17 cellular contexts compared by ENCODE assay signal in genomic region chr16:30046178-30046577, GRCh38. TPM values are rescaled to one million over a fixed set of nuclear protein-coding genes. Genes with fewer than 3 reads are reported as not detected.
DNase-seq lines count a peak whose midpoint lies in the region; ATAC-seq, FAIRE-seq and TF ChIP-seq lines count a peak whose summit lies in the region.
"Had no signal": no experiment of that assay in that cellular context is flagged by ENCODE, and none has a peak within 500 bp of the region (broad histone marks: within the 10 kb centered on the region; RNA-seq: fewer than 3 reads in every experiment).

No MANE protein-coding gene starts in this region.

- TF ChIP-seq CTCF in activated CD8-positive, alpha-beta T cell treated with anti-CD3 and anti-CD28 coated beads for 36 hours (IDR thresholded peaks at IDR 0.05), result no peak
- TF ChIP-seq CTCF in HCT116 (IDR thresholded peaks at IDR 0.05 in 2 of 3, conservative IDR thresholded peaks at IDR 0.05 in 1 of 3; ENCODE audit: borderline replicate concordance in 1 of 3, insufficient read depth in 1 of 3, low read depth in 2 of 3, low read length in 2 of 3), result no peak
- TF ChIP-seq CTCF in bronchial epithelial cell (IDR thresholded peaks at IDR 0.05; ENCODE audit: insufficient read depth, low read length, severe bottlenecking), result no peak

- H3K9me3 ChIP-seq in HCT116 (ENCODE audit: control insufficient read depth in 1 of 2, insufficient read depth in 1 of 2, low read depth in 1 of 2, low read length in 2 of 2), result no peaks in the 10 kb centered on the region
- H3K9me3 ChIP-seq: BLaER1 had no signal

- H3K4me2 ChIP-seq in HCT116 (ENCODE audit: low read length), result peak overlapping the region; percentile 35; the same call in 1 of the 2 replicates
- H3K4me2 ChIP-seq: BLaER1 had no signal

- POLR2A ChIA-PET in activated CD8-positive, alpha-beta T cell treated with anti-CD3 and anti-CD28 coated beads, Interleukin-2, amount 10 ng/mL, durations not matched to agents 7 days and 5 days (lab: Charles Lee), result no interaction called here
- POLR2A ChIA-PET in activated CD8-positive, alpha-beta T cell treated with anti-CD3 and anti-CD28 coated beads for 36 hours (lab: Charles Lee), result interaction anchor here (0.6 to 1.3 kb wide), 2 partner anchors 28 to 50 kb away, joined by 3 read pairs; partner anchors contain the start of gene INO80E
- POLR2A ChIA-PET in HCT116 (lab: Charles Lee), result no interaction called here

- no peaks in the 10 kb centered on the region for H3K79me2 ChIP-seq in HCT116 (ENCODE audit: insufficient read depth, low read length)

- RAD21 ChIA-PET in HCT116 (lab: Charles Lee; ENCODE audit: low non-redundant PET in 1 of 2, low total read pairs in 2 of 2, uncharacterized antibody in 2 of 2, unreplicated experiment in 2 of 2), result no interaction called here

- CTCF ChIA-PET in activated CD8-positive, alpha-beta T cell treated with anti-CD3 and anti-CD28 coated beads, Interleukin-2, amount 10 ng/mL, durations not matched to agents 7 days and 5 days (lab: Charles Lee), result interaction anchor here (1.2 kb wide), 1 partner anchor 45 kb away, joined by 3 read pairs; the partner anchor contains the start of gene TBX6
- CTCF ChIA-PET in activated CD8-positive, alpha-beta T cell treated with anti-CD3 and anti-CD28 coated beads for 36 hours (lab: Charles Lee), result interaction anchor here (0.8 kb wide), 1 partner anchor 9 kb away, joined by 3 read pairs; no protein-coding TSS in a partner anchor
- CTCF ChIA-PET in HCT116 (lab: Charles Lee), result no interaction called here

- peaks cover 8 to 18% of the 10 kb centered on the region in 2 experiments; a peak in 3 of 4 replicates for H3K4me1 ChIP-seq in HCT116 (ENCODE audit: control insufficient read depth in 1 of 2, insufficient read depth in 2 of 2, low read length in 2 of 2)

- no peaks in the 10 kb centered on the region for H3K4me1 Mint-ChIP-seq in activated CD8-positive, alpha-beta T cell treated with anti-CD3 and anti-CD28 coated beads, Interleukin-2, amount 10 ng/mL, durations not matched to agents 7 days and 5 days (ENCODE audit: low read depth)
- H3K4me1 Mint-ChIP-seq in activated CD8-positive, alpha-beta T cell treated with anti-CD3 and anti-CD28 coated beads for 36 hours (ENCODE audit: low read depth), result no peaks in the 10 kb centered on the region

- TF ChIP-seq RAD21 in HCT116 (IDR thresholded peaks at IDR 0.05; ENCODE audit: low read depth), result no peak

- H3K27ac ChIP-seq in HCT116 (ENCODE audit: low read depth, low read length), result no peak overlapping the region
- H3K27ac ChIP-seq: 22Rv1, BLaER1 had no signal

- no peaks in the 10 kb centered on the region for H3K9me2 ChIP-seq in HCT116 (ENCODE audit: insufficient read depth)

- no peaks in the 10 kb centered on the region for H4K20me1 ChIP-seq in HCT116 (ENCODE audit: insufficient read depth)
- H4K20me1 ChIP-seq: BLaER1 had no signal

- H3K9ac ChIP-seq in HCT116 (ENCODE audit: low read length), result no peak overlapping the region
- H3K9ac ChIP-seq: BLaER1 had no signal

- H3K27me3 ChIP-seq in HCT116 (ENCODE audit: insufficient read depth, low read length), result no peaks in the 10 kb centered on the region
- no peaks in the 10 kb centered on the region for H3K27me3 ChIP-seq in bronchial epithelial cell (ENCODE audit: control insufficient read depth, insufficient read depth, low read length)
- H3K27me3 ChIP-seq: BLaER1 had no signal

- H2AFZ ChIP-seq in HCT116 (ENCODE audit: low read depth, low read length, poor library complexity, severe bottlenecking), result no peak overlapping the region

- H3K27me3 Mint-ChIP-seq in activated CD8-positive, alpha-beta T cell treated with anti-CD3 and anti-CD28 coated beads, Interleukin-2, amount 10 ng/mL, durations not matched to agents 7 days and 5 days (ENCODE audit: low read depth), result peaks cover 13% of the 10 kb centered on the region
- H3K27me3 Mint-ChIP-seq in activated CD8-positive, alpha-beta T cell treated with anti-CD3 and anti-CD28 coated beads for 36 hours, result no peaks in the 10 kb centered on the region

- no peaks in the 10 kb centered on the region for H3K9me3 Mint-ChIP-seq in activated CD8-positive, alpha-beta T cell treated with anti-CD3 and anti-CD28 coated beads, Interleukin-2, amount 10 ng/mL, durations not matched to agents 7 days and 5 days (ENCODE audit: insufficient read depth)
- no peaks in the 10 kb centered on the region for H3K9me3 Mint-ChIP-seq in activated CD8-positive, alpha-beta T cell treated with anti-CD3 and anti-CD28 coated beads for 36 hours
- H3K9me3 Mint-ChIP-seq: CD8-positive, alpha-beta memory T cell had no signal

- H3K4me3 ChIP-seq in HCT116 (replicated peaks in 1 of 2; ENCODE audit: low read depth in 1 of 2, low read length in 2 of 2) (no peak overlapping the region), bronchial epithelial cell (ENCODE audit: low read depth, low read length) (no peak overlapping the region)
- H3K4me3 ChIP-seq: BLaER1, GM12878 had no signal

- H3K36me3 ChIP-seq in HCT116 (ENCODE audit: control insufficient read depth in 1 of 2, insufficient read depth in 2 of 2, low read length in 2 of 2), result no peaks in the 10 kb centered on the region
- H3K36me3 ChIP-seq in bronchial epithelial cell (ENCODE audit: control insufficient read depth, insufficient read depth, low read length), result no peaks in the 10 kb centered on the region
- H3K36me3 ChIP-seq: BLaER1 had no signal

- DNase-seq in DMS53 (lab: John Stamatoyannopoulos, UW), result peak; percentile 23
- DNase-seq in DMS53 treated with DMSO at 0.1 percent for 48 hours (lab: John Stamatoyannopoulos, UW; ENCODE audit: unreplicated experiment), result no peak
- DNase-seq in activated CD8-positive, alpha-beta T cell treated with anti-CD3 and anti-CD28 coated beads, Interleukin-2, amount 10 ng/mL, durations not matched to agents 7 days and 5 days, result no peak
- DNase-seq in activated CD8-positive, alpha-beta T cell treated with anti-CD3 and anti-CD28 coated beads for 36 hours, result no peak
- no peak for DNase-seq in HCT116 (ENCODE audit: low read depth, low spot score)
- DNase-seq in bronchial epithelial cell (ENCODE audit: low read depth), result peak; percentile 39
- DNase-seq in NCI-H345 treated with DMSO at 0.1 percent for 48 hours (lab: John Stamatoyannopoulos, UW; ENCODE audit: unreplicated experiment), result no peak
- DNase-seq in HTR-8/SVneo (ENCODE audit: insufficient read length, low spot score), result no peak
- DNase-seq: AML-193; CD8-positive, alpha-beta memory T cell; DMS79 had no signal

- no peak overlapping the region for H3K4me3 Mint-ChIP-seq in activated CD8-positive, alpha-beta T cell treated with anti-CD3 and anti-CD28 coated beads, Interleukin-2, amount 10 ng/mL, durations not matched to agents 7 days and 5 days
- H3K4me3 Mint-ChIP-seq in activated CD8-positive, alpha-beta T cell treated with anti-CD3 and anti-CD28 coated beads for 36 hours, result no peak overlapping the region

- FAIRE-seq in bronchial epithelial cell (lab: Jason Lieb, UNC) (no peak), HTR-8/SVneo (lab: Jason Lieb, UNC) (no peak)
- FAIRE-seq: GM18507, H54 had no signal

- no peak overlapping the region for H3K27ac Mint-ChIP-seq in activated CD8-positive, alpha-beta T cell treated with anti-CD3 and anti-CD28 coated beads, Interleukin-2, amount 10 ng/mL, durations not matched to agents 7 days and 5 days
- no peak overlapping the region for H3K27ac Mint-ChIP-seq in activated CD8-positive, alpha-beta T cell treated with anti-CD3 and anti-CD28 coated beads for 36 hours

- BruUV-seq in HCT116 (replicated peaks; lab: Mats Ljungman, UMichigan), result no TSS peak

- no peak for TF ChIP-seq POLR2A in HCT116 (IDR thresholded peaks at IDR 0.05; ENCODE audit: borderline replicate concordance, extremely low read depth, insufficient read depth, insufficient read length)

- H3K36me3 Mint-ChIP-seq in activated CD8-positive, alpha-beta T cell treated with anti-CD3 and anti-CD28 coated beads, Interleukin-2, amount 10 ng/mL, durations not matched to agents 7 days and 5 days (ENCODE audit: low read depth), result no peaks in the 10 kb centered on the region
- H3K36me3 Mint-ChIP-seq in activated CD8-positive, alpha-beta T cell treated with anti-CD3 and anti-CD28 coated beads for 36 hours (ENCODE audit: low read depth), result no peaks in the 10 kb centered on the region
- H3K36me3 Mint-ChIP-seq: CD8-positive, alpha-beta memory T cell had no signal

- intact Hi-C loops in activated CD8-positive, alpha-beta T cell treated with anti-CD3 and anti-CD28 coated beads for 36 hours (cut with micrococcal nuclease), result no loop called here
- intact Hi-C loops in HCT116 (cut with micrococcal nuclease), result no loop called here

- peak; percentile 5 for ATAC-seq in activated CD8-positive, alpha-beta T cell treated with anti-CD3 and anti-CD28 coated beads, Interleukin-2, amount 10 ng/mL, durations not matched to agents 7 days and 5 days
- ATAC-seq in activated CD8-positive, alpha-beta T cell treated with anti-CD3 and anti-CD28 coated beads for 36 hours, result no peak
- peak; percentile 37; the same call in 1 of the 2 replicates for ATAC-seq in HCT116
- ATAC-seq: GM12878 had no signal

RNA-seq across cellular contexts. Expression of gene TLCD3B, which starts 15.1 kb away (rescaled TPM):
- total RNA-seq in activated CD8-positive, alpha-beta T cell treated with anti-CD3 and anti-CD28 coated beads, Interleukin-2, amount 10 ng/mL, durations not matched to agents 7 days and 5 days, result 1 to 10 TPM; 4.6 TPM
- total RNA-seq in activated CD8-positive, alpha-beta T cell treated with anti-CD3 and anti-CD28 coated beads for 36 hours, result 1 to 10 TPM; 3.5 to 3.6 TPM
- total RNA-seq in HCT116 (2021; ENCODE audit: unreplicated experiment) (1.0 TPM), bronchial epithelial cell (not detected in 2 replicates)
- 2.1 and 2.3 TPM in 2 replicates for polyA plus RNA-seq in HCT116 (2012)
- polyA plus RNA-seq: CD8-positive, alpha-beta memory T cell had no signal

RNA-seq across cellular contexts. Expression of gene ALDOA, which starts 19.4 kb away (rescaled TPM):
- total RNA-seq in activated CD8-positive, alpha-beta T cell treated with anti-CD3 and anti-CD28 coated beads, Interleukin-2, amount 10 ng/mL, durations not matched to agents 7 days and 5 days, result 1,000 to 10,000 TPM; 1,738 to 1,843 TPM
- total RNA-seq in activated CD8-positive, alpha-beta T cell treated with anti-CD3 and anti-CD28 coated beads for 36 hours, result 1,000 to 10,000 TPM; 3,042 to 3,081 TPM
- total RNA-seq in HCT116 (2021; ENCODE audit: unreplicated experiment), result 2,423 TPM
- 4,933 and 5,901 TPM in 2 replicates for polyA plus RNA-seq in HCT116 (2012)
- 496 and 527 TPM in 2 replicates for total RNA-seq in bronchial epithelial cell

RNA-seq across cellular contexts. Expression of gene C16orf92, which starts 23.2 kb away (rescaled TPM):
- total RNA-seq in activated CD8-positive, alpha-beta T cell treated with anti-CD3 and anti-CD28 coated beads, Interleukin-2, amount 10 ng/mL, durations not matched to agents 7 days and 5 days, result not detected
- not detected for total RNA-seq in activated CD8-positive, alpha-beta T cell treated with anti-CD3 and anti-CD28 coated beads for 36 hours
- not detected for total RNA-seq in HCT116 (2021; ENCODE audit: unreplicated experiment)
- not detected in 2 replicates for polyA plus RNA-seq in HCT116 (2012)
- not detected in 2 replicates for total RNA-seq in bronchial epithelial cell
- total RNA-seq: CD8-positive, alpha-beta memory T cell; G401; GM12878 had no signal
- polyA plus RNA-seq: CD8-positive, alpha-beta memory T cell; GM12878 had no signal

RNA-seq across cellular contexts. Expression of gene PPP4C, which starts 29.6 kb away (rescaled TPM):
- 100 to 1,000 TPM; 157 TPM for total RNA-seq in activated CD8-positive, alpha-beta T cell treated with anti-CD3 and anti-CD28 coated beads, Interleukin-2, amount 10 ng/mL, durations not matched to agents 7 days and 5 days
- total RNA-seq in activated CD8-positive, alpha-beta T cell treated with anti-CD3 and anti-CD28 coated beads for 36 hours, result 100 to 1,000 TPM; 116 to 121 TPM
- total RNA-seq in HCT116 (2021; ENCODE audit: unreplicated experiment) (165 TPM), bronchial epithelial cell (249 and 310 TPM in 2 replicates)
- polyA plus RNA-seq in HCT116 (2012), result 185 and 187 TPM in 2 replicates

RNA-seq across cellular contexts. Expression of gene DOC2A, which starts 35.4 kb away (rescaled TPM):
- total RNA-seq in activated CD8-positive, alpha-beta T cell treated with anti-CD3 and anti-CD28 coated beads, Interleukin-2, amount 10 ng/mL, durations not matched to agents 7 days and 5 days, result under 1 TPM in 1 of 2 experiments, not detected in 1; 0.34 TPM
- 1 to 10 TPM in 1 of 2 experiments, under 1 TPM in 1; 0.68 to 1.8 TPM for total RNA-seq in activated CD8-positive, alpha-beta T cell treated with anti-CD3 and anti-CD28 coated beads for 36 hours
- total RNA-seq in HCT116 (2021; ENCODE audit: unreplicated experiment), result 17.3 TPM
- polyA plus RNA-seq in HCT116 (2012), result 13.8 and 18.6 TPM in 2 replicates
- not detected in 2 replicates for total RNA-seq in bronchial epithelial cell
- total RNA-seq: G401 had no signal
- polyA plus RNA-seq: CD8-positive, alpha-beta memory T cell had no signal

Comparison
In these comparisons a context has a peak if more than half of its experiments do, and no peak if none do; other contexts are left out.
1. DNase-seq: peak in DMS53 (single experiment) and bronchial epithelial cell (single experiment); none in DMS53 treated with DMSO at 0.1 percent for 48 hours (single experiment), activated CD8-positive, alpha-beta T cell treated with anti-CD3 and anti-CD28 coated beads, Interleukin-2, amount 10 ng/mL, durations not matched to agents 7 days and 5 days (single experiment), activated CD8-positive, alpha-beta T cell treated with anti-CD3 and anti-CD28 coated beads for 36 hours (single experiment), HCT116 (single experiment), NCI-H345 treated with DMSO at 0.1 percent for 48 hours (single experiment) and HTR-8/SVneo (single experiment).